Comparison of ENCODE assay signal across 1 cellular context in genomic region chr6:145310116-145310515, GRCh38.
TF ChIP-seq lines count a peak whose summit lies in the region.

No MANE protein-coding gene starts in this region.

TF ChIP-seq in GM23338, 12 proteins besides CTCF, POLR2A, EP300 and RAD21 (continued from another document):
- no peak for TF ChIP-seq REST (IDR thresholded peaks at IDR 0.05; ENCODE audit: unreplicated experiment)
- TF ChIP-seq ETS1 (IDR thresholded peaks at IDR 0.05): no peak
- TF ChIP-seq JUNB (IDR thresholded peaks at IDR 0.05; ENCODE audit: unreplicated experiment): no peak
- no peak for TF ChIP-seq CREB1 (CRISPR knock-in tag; IDR thresholded peaks at IDR 0.05; ENCODE audit: low read depth)
TF ChIP-seq in GM23338: peak in this region for 0.
